In the genomic region with DNA sequence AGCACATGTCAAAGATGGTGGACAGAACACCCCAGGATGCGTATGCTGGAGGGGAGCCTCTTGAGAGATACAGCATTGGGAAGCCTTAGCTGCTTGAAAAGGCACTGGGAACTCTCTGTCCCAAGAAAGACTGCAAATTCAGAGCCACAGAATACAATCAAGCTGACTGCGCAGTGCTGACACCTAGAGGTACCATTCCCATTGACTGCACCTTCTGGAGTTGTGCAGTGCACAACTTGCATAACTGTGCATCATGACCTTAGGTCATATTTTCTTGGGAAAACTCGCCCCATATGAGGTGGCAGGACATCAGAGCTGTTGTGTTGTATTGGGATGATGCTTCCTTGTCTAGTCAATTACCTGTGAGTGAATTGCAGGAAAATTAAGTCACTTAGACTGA, we compare ENCODE assay signal across 8 cellular contexts.
A peak's percentile ranks its signal among the peaks of the same experiment; 100 is the strongest.
DNase-seq lines count a peak whose midpoint lies in the region; FAIRE-seq and TF ChIP-seq lines count a peak whose summit lies in the region.

No MANE protein-coding gene starts in this region.

- FAIRE-seq in kidney (lab: Jason Lieb, UNC), result no peak

- H3K9me3 ChIP-seq in kidney (ENCODE audit: control insufficient read depth in 1 of 2, low read length in 2 of 2), result no peaks in the 10 kb centered on the region

- no peaks in the 10 kb centered on the region for H3K4me1 ChIP-seq in kidney (ENCODE audit: control insufficient read depth in 1 of 2, insufficient read depth in 1 of 2, low read depth in 1 of 2, low read length in 2 of 2)

- H3K9ac ChIP-seq in kidney (ENCODE audit: low read length in 2 of 2), result no peak overlapping the region

- DNase-seq in NCI-H748 (lab: John Stamatoyannopoulos, UW; ENCODE audit: unreplicated experiment) (peak; percentile 4), NCI-H748 treated with DMSO at 0.1 percent for 48 hours (lab: John Stamatoyannopoulos, UW) (no peak), NAMALWA (ENCODE audit: low spot score) (peak; percentile 23), dermis blood vessel endothelial cell (peak; percentile 5), retinal pigment epithelial cell (ENCODE audit: low read depth) (no peak), NCI-H2107 (lab: John Stamatoyannopoulos, UW) (no peak), NCI-H1930 (lab: John Stamatoyannopoulos, UW) (no peak), kidney (no peak)

- no peaks in the 10 kb centered on the region for H3K36me3 ChIP-seq in kidney (ENCODE audit: control insufficient read depth in 1 of 2, insufficient read depth in 2 of 2, low read length in 2 of 2)

- intact Hi-C loops in kidney (cut with DNase I), result no loop called here

- TF ChIP-seq CTCF in retinal pigment epithelial cell (conservative IDR thresholded peaks at IDR 0.05; ENCODE audit: low read depth, low read length) (peak; percentile 49), kidney (IDR thresholded peaks at IDR 0.05; ENCODE audit: borderline replicate concordance, extremely low read depth, insufficient read depth) (no peak)

- H3K4me3 ChIP-seq in retinal pigment epithelial cell (ENCODE audit: low read length), result no peak overlapping the region
- H3K4me3 ChIP-seq in kidney (ENCODE audit: low read length in 2 of 2), result no peak overlapping the region

- H3K27ac ChIP-seq in kidney (ENCODE audit: low read depth in 2 of 2, low read length in 2 of 2), result no peak overlapping the region

Comparison
In these comparisons a context has a peak if more than half of its experiments do, and no peak if none do; other contexts are left out.
1. DNase-seq: peak in NCI-H748 (single experiment), NAMALWA (single experiment) and dermis blood vessel endothelial cell (single experiment); none in NCI-H748 treated with DMSO at 0.1 percent for 48 hours (single experiment), retinal pigment epithelial cell (single experiment), NCI-H2107 (single experiment), NCI-H1930 (0 of 2) and kidney (single experiment).